ENCODE assay signal across 27 cellular contexts in the genomic region with DNA sequence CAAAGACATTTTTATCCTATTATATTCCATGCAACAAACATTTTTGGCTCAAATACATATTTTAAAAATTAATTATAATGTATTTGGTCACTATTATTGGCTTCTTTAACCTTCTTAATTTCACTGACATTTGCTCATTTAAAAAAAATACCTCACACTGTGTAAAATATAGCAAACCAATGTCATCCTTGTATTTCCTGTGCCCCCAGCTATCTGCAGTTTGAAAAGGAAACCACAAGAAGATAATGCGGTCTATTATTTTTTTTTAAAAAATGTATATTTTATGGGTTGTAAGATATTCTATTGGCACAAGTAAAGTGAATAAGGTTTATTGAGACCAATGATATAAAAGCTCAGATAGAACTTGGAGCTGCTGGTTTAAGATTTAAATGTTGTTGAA.
"Had no signal": no experiment of that assay in that cellular context is flagged by ENCODE, and none has a peak within 500 bp of the region (broad histone marks: within the 10 kb centered on the region; RNA-seq: fewer than 3 reads in every experiment).

No MANE protein-coding gene starts in this region.

- H3K27ac ChIP-seq: dorsolateral prefrontal cortex, epithelial cell of prostate, gastroesophageal sphincter, heart left ventricle, hepatocyte, ovary, psoas muscle, sigmoid colon, stomach, thyroid gland, vagina had no signal

- H3K4me2 ChIP-seq: hepatocyte had no signal

- H3K79me2 ChIP-seq: hepatocyte had no signal

- DNase-seq: dorsolateral prefrontal cortex; effector CD8-positive, alpha-beta T cell; endodermal cell; foreskin fibroblast; heart left ventricle; kidney; natural killer cell; occipital lobe; ovary; posterior cingulate gyrus; psoas muscle; right cardiac atrium; sigmoid colon; stimulated activated CD4-positive, alpha-beta T cell treated with anti-CD3 and anti-CD28 coated beads, Interleukin-2, amount 100 ng/mL, for 24 hours; stimulated activated CD4-positive, alpha-beta T cell treated with anti-CD3 and anti-CD28 coated beads, Interleukin-4, amount 100 ng/mL, for 24 hours; stimulated activated naive CD4-positive, alpha-beta T cell treated with Interleukin-2 at 50 U/mL for 16 hours; stomach; thyroid gland; trophoblast cell had no signal

- H3K4me3 ChIP-seq: dorsolateral prefrontal cortex, gastroesophageal sphincter, heart left ventricle, hepatocyte, lung, ovary, psoas muscle, sigmoid colon, stomach, thyroid gland, vagina had no signal

- H3K27me3 ChIP-seq: dorsolateral prefrontal cortex, gastroesophageal sphincter, heart left ventricle, hepatocyte, ovary, sigmoid colon, stomach, thyroid gland, vagina had no signal

- H2AFZ ChIP-seq: hepatocyte had no signal

- H3K9me3 ChIP-seq: ovary, psoas muscle, sigmoid colon, thyroid gland, vagina had no signal

- ATAC-seq: esophagus mucosa; gastroesophageal sphincter; heart left ventricle; left lobe of liver; natural killer cell; psoas muscle; right cardiac atrium; stimulated activated effector memory CD8-positive, alpha-beta T cell treated with anti-CD3 and anti-CD28 coated beads, Interleukin-12 subunit alpha, Interleukin-12 subunit beta, amount 100 ng/mL, for 72 hours had no signal

- H3K36me3 ChIP-seq: gastroesophageal sphincter, heart left ventricle, ovary, sigmoid colon, stomach, thyroid gland, vagina had no signal

- H3K4me1 ChIP-seq: gastroesophageal sphincter, heart left ventricle, psoas muscle, sigmoid colon, stomach, thyroid gland, vagina had no signal
